23 cellular contexts compared by ENCODE assay signal in genomic region chr5:109825450-109825849, GRCh38.
A peak's percentile ranks its signal among the peaks of the same experiment; 100 is the strongest.
DNase-seq lines count a peak whose midpoint lies in the region; ATAC-seq and TF ChIP-seq lines count a peak whose summit lies in the region.
"Had no signal": no experiment of that assay in that cellular context is flagged by ENCODE, and none has a peak within 500 bp of the region (broad histone marks: within the 10 kb centered on the region; RNA-seq: fewer than 3 reads in every experiment).

No MANE protein-coding gene starts in this region.

- no peak overlapping the region for H2AFZ ChIP-seq in osteoblast (ENCODE audit: low read length)
- H2AFZ ChIP-seq: GM23248 had no signal

- WGBS in testis, 2 donors, result 92 to 96% methylated on average over 1 of the region's 1 CpG

- H3K27ac ChIP-seq in RWPE2 (ENCODE audit: poor library complexity, severe bottlenecking) (peak overlapping the region; percentile 62), osteoblast (ENCODE audit: low read depth, low read length) (peak overlapping the region; percentile 5), Peyer's patch (no peak overlapping the region), testis (no peak overlapping the region)
- H3K27ac ChIP-seq: cardiac muscle cell, GM23248, tibial nerve had no signal

- no peaks in the 10 kb centered on the region for H4K20me1 ChIP-seq in osteoblast (ENCODE audit: insufficient read depth, low read length)

- DNase-seq in ELR (ENCODE audit: low read depth), result peak; percentile 74
- DNase-seq in RWPE2 (ENCODE audit: low spot score), result no peak
- DNase-seq in epithelial cell of proximal tubule (ENCODE audit: low read depth), result peak; percentile 36
- peak; percentile 19 for DNase-seq in osteoblast (ENCODE audit: insufficient read length, low spot score, missing footprints)
- DNase-seq in activated CD4-positive, alpha-beta T cell treated with anti-CD3 and anti-CD28 coated beads, Interleukin-2, amount 50 U/mL, for 4 hours, result no peak
- no peak for DNase-seq in Peyer's patch
- no peak for DNase-seq in testis
- DNase-seq: activated CD4-positive, alpha-beta T cell treated with anti-CD3 and anti-CD28 coated beads, Interleukin-2, amount 10 ng/mL, durations not matched to agents 7 days and 5 days; activated naive CD8-positive, alpha-beta T cell treated with anti-CD3 and anti-CD28 coated beads, Interleukin-2, amount 50 U/mL, for 24 hours; CD8-positive, alpha-beta T cell; erythroblast; GM23248; Kasumi-1; NCI-H1105 treated with DMSO at 0.1 percent for 48 hours; NCI-H524 treated with DMSO at 0.1 percent for 48 hours; posterior cingulate gyrus; Right ventricle myocardium superior; stimulated activated CD4-positive, alpha-beta T cell treated with anti-CD3 and anti-CD28 coated beads, Interleukin-2, amount 100 ng/mL, for 48 hours; stimulated activated naive CD8-positive, alpha-beta T cell treated with anti-CD3 and anti-CD28 coated beads, Interleukin-15, Interleukin-2, amounts not matched to agents 100 U/mL and 50 U/mL, for 24 hours had no signal

- peak; percentile 52 for ATAC-seq in RWPE2 (ENCODE audit: low read depth)
- no peak for ATAC-seq in HG02678 (IDR thresholded peaks at IDR 0.05; ENCODE audit: unreplicated experiment)
- ATAC-seq: activated naive CD8-positive, alpha-beta T cell treated with anti-CD3 and anti-CD28 coated beads, Interleukin-2, amount 50 U/mL, for 24 hours; CD8-positive, alpha-beta T cell; natural killer cell treated with Interleukin-12 subunit alpha and Interleukin-12 subunit beta and Interleukin-15 and Interleukin-18, amount 100 ng/mL, for 72 hours; stimulated activated naive CD8-positive, alpha-beta T cell treated with anti-CD3 and anti-CD28 coated beads, Interleukin-15, Interleukin-2, amounts not matched to agents 100 U/mL and 50 U/mL, for 24 hours had no signal

- H3K4me2 ChIP-seq in osteoblast (ENCODE audit: insufficient read depth, low read length), result no peak overlapping the region

- H3K4me3 ChIP-seq in RWPE2 (ENCODE audit: severe bottlenecking), result no peak overlapping the region
- H3K4me3 ChIP-seq in epithelial cell of proximal tubule (ENCODE audit: low read depth, low read length), result no peak overlapping the region
- no peak overlapping the region for H3K4me3 ChIP-seq in osteoblast (ENCODE audit: insufficient read depth, low read length)
- H3K4me3 ChIP-seq in Peyer's patch, result no peak overlapping the region
- H3K4me3 ChIP-seq in testis, result no peak overlapping the region
- H3K4me3 ChIP-seq: cardiac muscle cell, GM23248, tibial nerve had no signal

- no peaks in the 10 kb centered on the region for H3K79me2 ChIP-seq in osteoblast (ENCODE audit: insufficient read depth, low read length)

- TF ChIP-seq POLR2A in Peyer's patch (IDR thresholded peaks at IDR 0.05) (no peak), testis (IDR thresholded peaks at IDR 0.05) (no peak)

- H3K9me3 ChIP-seq in RWPE2 (ENCODE audit: severe bottlenecking) (no peaks in the 10 kb centered on the region), osteoblast (ENCODE audit: low read depth, low read length) (no peaks in the 10 kb centered on the region), Peyer's patch (no peaks in the 10 kb centered on the region), testis (no peaks in the 10 kb centered on the region)
- H3K9me3 ChIP-seq: tibial nerve had no signal

- intact Hi-C loops in testis (cut with DNase I; ENCODE audit: low total_unique reads), result no loop called here

- H3K4me1 ChIP-seq in RWPE2 (ENCODE audit: insufficient read depth, poor library complexity, severe bottlenecking) (peaks cover 41% of the 10 kb centered on the region), osteoblast (ENCODE audit: insufficient read depth, low read length) (peaks cover 20% of the 10 kb centered on the region), Peyer's patch (no peaks in the 10 kb centered on the region), testis (no peaks in the 10 kb centered on the region)

- H3K36me3 ChIP-seq in RWPE2 (ENCODE audit: low read depth), result peaks cover 52% of the 10 kb centered on the region
- H3K36me3 ChIP-seq in osteoblast (ENCODE audit: insufficient read depth, low read length), result no peaks in the 10 kb centered on the region
- peaks cover 0 to 50% (median 0%) of the 10 kb centered on the region in 3 donors for H3K36me3 ChIP-seq in Peyer's patch
- H3K36me3 ChIP-seq in testis (ENCODE audit: low read depth, missing control alignments), result no peaks in the 10 kb centered on the region
- H3K36me3 ChIP-seq: cardiac muscle cell had no signal

- H3K27me3 ChIP-seq in RWPE2 (ENCODE audit: insufficient read depth, poor library complexity, severe bottlenecking), result no peaks in the 10 kb centered on the region
- no peaks in the 10 kb centered on the region for H3K27me3 ChIP-seq in osteoblast (ENCODE audit: insufficient read depth, low read length)
- H3K27me3 ChIP-seq in Peyer's patch, result no peaks in the 10 kb centered on the region
- H3K27me3 ChIP-seq in testis, result no peaks in the 10 kb centered on the region
- H3K27me3 ChIP-seq: cardiac muscle cell, tibial nerve had no signal

- TF ChIP-seq CTCF in RWPE2 (IDR thresholded peaks at IDR 0.05; ENCODE audit: poor library complexity, severe bottlenecking) (no peak), epithelial cell of proximal tubule (conservative IDR thresholded peaks at IDR 0.05; ENCODE audit: low read depth, low read length) (no peak), osteoblast (IDR thresholded peaks at IDR 0.05; ENCODE audit: extremely low read depth, low read depth, low read length) (no peak), Peyer's patch (IDR thresholded peaks at IDR 0.05) (no peak), testis (IDR thresholded peaks at IDR 0.05) (no peak)

Comparison
In these comparisons a context has a peak if more than half of its experiments do, and no peak if none do; other contexts are left out.
1. DNase-seq: peak in ELR (single experiment), epithelial cell of proximal tubule (single experiment) and osteoblast (single experiment); none in RWPE2 (single experiment), activated CD4-positive, alpha-beta T cell treated with anti-CD3 and anti-CD28 coated beads, Interleukin-2, amount 50 U/mL, for 4 hours (0 of 2), Peyer's patch (0 of 3) and testis (single experiment).
2. H3K27ac ChIP-seq: peak in RWPE2 (single experiment) and osteoblast (single experiment); none in Peyer's patch (0 of 4) and testis (0 of 2).